ENCODE assay signal across 16 cellular contexts in genomic region chr1:118479351-118479750, GRCh38.
A peak's percentile ranks its signal among the peaks of the same experiment; 100 is the strongest.
DNase-seq lines count a peak whose midpoint lies in the region; ATAC-seq and TF ChIP-seq lines count a peak whose summit lies in the region.
"Had no signal": no experiment of that assay in that cellular context is flagged by ENCODE, and none has a peak within 500 bp of the region (broad histone marks: within the 10 kb centered on the region; RNA-seq: fewer than 3 reads in every experiment).

No MANE protein-coding gene starts in this region.

- H3K4me3 Mint-ChIP-seq in Caco-2 (ENCODE audit: unreplicated experiment): no peak overlapping the region
- H3K4me3 Mint-ChIP-seq in activated T-cell treated with anti-CD3 and anti-CD28 coated beads, Interleukin-2, amount 50 U/mL, for 24 hours: no peak overlapping the region
- H3K4me3 Mint-ChIP-seq: IgD-negative memory B cell had no signal

- H3K27ac Mint-ChIP-seq in Caco-2 (ENCODE audit: unreplicated experiment): no peak overlapping the region
- no peak overlapping the region for H3K27ac Mint-ChIP-seq in activated T-cell treated with anti-CD3 and anti-CD28 coated beads, Interleukin-2, amount 50 U/mL, for 24 hours
- H3K27ac Mint-ChIP-seq: IgD-negative memory B cell had no signal

- no peaks in the 10 kb centered on the region for H3K27me3 Mint-ChIP-seq in Caco-2 (ENCODE audit: insufficient read depth, unreplicated experiment)
- no peaks in the 10 kb centered on the region for H3K27me3 Mint-ChIP-seq in activated T-cell treated with anti-CD3 and anti-CD28 coated beads, Interleukin-2, amount 50 U/mL, for 24 hours
- H3K27me3 Mint-ChIP-seq: IgD-negative memory B cell had no signal

- POLR2A ChIA-PET in Caco-2 (lab: Charles Lee): no interaction called here

- DNase-seq in Caco-2: peak; percentile 30 to 43
- peak; percentile 54 for DNase-seq in NCI-H1092 treated with DMSO at 0.1 percent for 48 hours (lab: John Stamatoyannopoulos, UW)
- DNase-seq in NCI-H774 (lab: John Stamatoyannopoulos, UW): peak; percentile 84
- peak; percentile 17 for DNase-seq in kidney tubule cell (ENCODE audit: low spot score)
- no peak for DNase-seq in HK-2 (ENCODE audit: unreplicated experiment)
- DNase-seq in NCI-H187 treated with DMSO at 0.1 percent for 48 hours (lab: John Stamatoyannopoulos, UW): no peak
- no peak for DNase-seq in activated T-cell treated with anti-CD3 and anti-CD28 coated beads, Interleukin-2, amount 50 U/mL, for 24 hours
- DNase-seq: Calu3, DND-41, GM23248, HCEC 1CT, NCI-H2107, SJCRH30, T-helper 2 cell had no signal

- BruUV-seq in Caco-2 (replicated peaks; lab: Mats Ljungman, UMichigan): no TSS peak

- no peak for ATAC-seq in GM19328 (IDR thresholded peaks at IDR 0.05; ENCODE audit: unreplicated experiment)

- H3K9me3 Mint-ChIP-seq in Caco-2 (ENCODE audit: unreplicated experiment): peaks cover 7% of the 10 kb centered on the region
- peaks cover 18% of the 10 kb centered on the region for H3K9me3 Mint-ChIP-seq in activated T-cell treated with anti-CD3 and anti-CD28 coated beads, Interleukin-2, amount 50 U/mL, for 24 hours

- H3K4me3 ChIP-seq in Caco-2 (ENCODE audit: low read depth, low read length): no peak overlapping the region
- H3K4me3 ChIP-seq: GM23248, SJCRH30 had no signal

- H3K27me3 ChIP-seq in Caco-2 (replicated peaks; ENCODE audit: control insufficient read depth, insufficient read depth, low read length): no peaks in the 10 kb centered on the region
- H3K27me3 ChIP-seq: SJCRH30 had no signal

- intact Hi-C loops in Caco-2 (cut with micrococcal nuclease; ENCODE audit: unreplicated experiment): no loop called here

- CTCF ChIA-PET in Caco-2 (lab: Charles Lee): no interaction called here

- H3K9me3 ChIP-seq in Caco-2: no peaks in the 10 kb centered on the region
- H3K9me3 ChIP-seq: SJCRH30 had no signal

- no peaks in the 10 kb centered on the region for H3K4me1 ChIP-seq in Caco-2

- H3K4me1 Mint-ChIP-seq in Caco-2 (ENCODE audit: low read depth, unreplicated experiment): peaks cover 5% of the 10 kb centered on the region
- H3K4me1 Mint-ChIP-seq in activated T-cell treated with anti-CD3 and anti-CD28 coated beads, Interleukin-2, amount 50 U/mL, for 24 hours (ENCODE audit: low read depth): no peaks in the 10 kb centered on the region
- H3K4me1 Mint-ChIP-seq: IgD-negative memory B cell had no signal

- TF ChIP-seq CTCF in Caco-2 (IDR thresholded peaks at IDR 0.05; ENCODE audit: insufficient read depth in 1 of 2, low read depth in 1 of 2, low read length in 1 of 2, severe bottlenecking in 1 of 2, unreplicated experiment in 1 of 2): no peak

- peaks cover 6% of the 10 kb centered on the region for H3K36me3 Mint-ChIP-seq in Caco-2 (ENCODE audit: insufficient read depth, unreplicated experiment)
- no peaks in the 10 kb centered on the region for H3K36me3 Mint-ChIP-seq in activated T-cell treated with anti-CD3 and anti-CD28 coated beads, Interleukin-2, amount 50 U/mL, for 24 hours (ENCODE audit: low read depth)
- H3K36me3 Mint-ChIP-seq: IgD-negative memory B cell had no signal

- no peaks in the 10 kb centered on the region for H3K36me3 ChIP-seq in Caco-2 (ENCODE audit: control insufficient read depth, insufficient read depth, low read length)
- H3K36me3 ChIP-seq: SJCRH30 had no signal

Comparison
In these comparisons a context has a peak if more than half of its experiments do, and no peak if none do; other contexts are left out.
1. DNase-seq: peak in Caco-2 (2 of 2), NCI-H1092 treated with DMSO at 0.1 percent for 48 hours (single experiment), NCI-H774 (single experiment) and kidney tubule cell (single experiment); none in HK-2 (single experiment), NCI-H187 treated with DMSO at 0.1 percent for 48 hours (single experiment) and activated T-cell treated with anti-CD3 and anti-CD28 coated beads, Interleukin-2, amount 50 U/mL, for 24 hours (single experiment).